Comparison of ENCODE assay signal across 27 cellular contexts in the genomic region with DNA sequence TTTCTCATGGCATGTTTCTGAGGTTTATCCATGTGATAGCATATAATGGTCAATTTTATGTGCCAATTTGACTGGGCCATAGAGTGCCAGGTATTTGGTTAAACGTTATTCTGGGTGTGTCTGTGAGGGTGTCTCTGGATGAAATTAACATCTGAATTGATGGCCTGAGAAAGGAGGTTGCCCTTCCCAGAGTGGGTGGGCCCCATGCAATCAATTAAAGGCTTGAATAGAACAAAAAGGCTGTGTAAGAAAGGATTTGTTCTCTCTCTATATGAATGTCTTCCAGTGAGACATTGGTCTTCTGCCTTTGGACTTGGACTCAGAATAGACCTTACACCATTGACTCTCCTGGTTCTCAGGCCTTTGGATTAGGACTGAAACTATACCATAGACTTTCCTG.
"Had no signal": no experiment of that assay in that cellular context is flagged by ENCODE, and none has a peak within 500 bp of the region (broad histone marks: within the 10 kb centered on the region; RNA-seq: fewer than 3 reads in every experiment).

No MANE protein-coding gene starts in this region.

- H3K27ac ChIP-seq: left ventricle myocardium inferior, pancreas, prostate gland, skin epidermis, spleen, suprapubic skin, thoracic aorta, tibial nerve, uterus had no signal

- H3K4me1 ChIP-seq: left ventricle myocardium inferior, pancreas, prostate gland, spleen, suprapubic skin, tibial nerve, uterus had no signal

- DNase-seq: hippocampal formation; immature natural killer cell; kidney; left ventricle myocardium inferior; midbrain; mucosa of descending colon; naive thymus-derived CD4-positive, alpha-beta T cell; nucleus accumbens; pancreas; posterior cingulate gyrus; retina; right cardiac atrium; spleen; stimulated activated CD4-positive, alpha-beta T cell treated with anti-CD3 and anti-CD28 coated beads, Interleukin-4, amount 100 ng/mL, for 24 hours; stimulated activated naive CD4-positive, alpha-beta T cell; uterus had no signal

- H3K9me3 Mint-ChIP-seq: immature natural killer cell; naive thymus-derived CD4-positive, alpha-beta T cell; natural killer cell treated with Interleukin-12 subunit alpha and Interleukin-12 subunit beta and Interleukin-15 and Interleukin-18, amount 100 ng/mL, for 72 hours; stimulated activated effector memory CD8-positive, alpha-beta T cell treated with anti-CD3 and anti-CD28 coated beads, Interleukin-12 subunit alpha, Interleukin-12 subunit beta, amount 100 ng/mL, for 72 hours; stimulated activated naive CD8-positive, alpha-beta T cell treated with anti-CD3 and anti-CD28 coated beads, Interleukin-15, Interleukin-2, amounts not matched to agents 100 ng/mL and 50 ng/mL, for 24 hours; type B pancreatic cell had no signal

- FAIRE-seq: islet of Langerhans, kidney, pancreas had no signal

- H3K36me3 ChIP-seq: left ventricle myocardium inferior, pancreas, prostate gland, spleen, suprapubic skin, thoracic aorta, tibial nerve, uterus had no signal

- H3K4me1 Mint-ChIP-seq: immature natural killer cell had no signal

- H3K27me3 ChIP-seq: pancreas, suprapubic skin, tibial nerve, uterus had no signal

- H3K27ac Mint-ChIP-seq: immature natural killer cell; natural killer cell treated with Interleukin-12 subunit alpha and Interleukin-12 subunit beta and Interleukin-15 and Interleukin-18, amount 100 ng/mL, for 72 hours; stimulated activated effector memory CD8-positive, alpha-beta T cell treated with anti-CD3 and anti-CD28 coated beads, Interleukin-12 subunit alpha, Interleukin-12 subunit beta, amount 100 ng/mL, for 72 hours; stimulated activated naive CD8-positive, alpha-beta T cell treated with anti-CD3 and anti-CD28 coated beads, Interleukin-15, Interleukin-2, amounts not matched to agents 100 ng/mL and 50 ng/mL, for 24 hours; type B pancreatic cell had no signal

- H3K9me3 ChIP-seq: left ventricle myocardium inferior, mucosa of descending colon, pancreas, prostate gland, spleen, suprapubic skin, thoracic aorta, tibial nerve, uterus had no signal

- H3K4me3 Mint-ChIP-seq: immature natural killer cell; naive thymus-derived CD4-positive, alpha-beta T cell; natural killer cell treated with Interleukin-12 subunit alpha and Interleukin-12 subunit beta and Interleukin-15 and Interleukin-18, amount 100 ng/mL, for 72 hours; stimulated activated effector memory CD8-positive, alpha-beta T cell treated with anti-CD3 and anti-CD28 coated beads, Interleukin-12 subunit alpha, Interleukin-12 subunit beta, amount 100 ng/mL, for 72 hours; stimulated activated naive CD8-positive, alpha-beta T cell treated with anti-CD3 and anti-CD28 coated beads, Interleukin-15, Interleukin-2, amounts not matched to agents 100 ng/mL and 50 ng/mL, for 24 hours; type B pancreatic cell had no signal

- H3K4me3 ChIP-seq: left ventricle myocardium inferior, lung, mucosa of descending colon, pancreas, prostate gland, skin epidermis, spleen, suprapubic skin, thoracic aorta, tibial nerve, uterus had no signal

- H3K36me3 Mint-ChIP-seq: immature natural killer cell; naive thymus-derived CD4-positive, alpha-beta T cell; natural killer cell treated with Interleukin-12 subunit alpha and Interleukin-12 subunit beta and Interleukin-15 and Interleukin-18, amount 100 ng/mL, for 72 hours; stimulated activated effector memory CD8-positive, alpha-beta T cell treated with anti-CD3 and anti-CD28 coated beads, Interleukin-12 subunit alpha, Interleukin-12 subunit beta, amount 100 ng/mL, for 72 hours; type B pancreatic cell had no signal
